In genomic region chr3:97957617-97958311, GRCh38 we compare ENCODE assay signal across 15 cellular contexts. TPM values are rescaled to one million over a fixed set of nuclear protein-coding genes. Genes with fewer than 3 reads are reported as not detected.
DNase-seq lines count a peak whose midpoint lies in the region; ATAC-seq, FAIRE-seq and TF ChIP-seq lines count a peak whose summit lies in the region.
"Had no signal": no experiment of that assay in that cellular context is flagged by ENCODE, and none has a peak within 500 bp of the region (broad histone marks: within the 10 kb centered on the region; RNA-seq: fewer than 3 reads in every experiment).

No MANE protein-coding gene starts in this region.

- H3K27me3 ChIP-seq in liver (ENCODE audit: control insufficient read depth in 4 of 4, insufficient read depth in 4 of 4, low read length in 3 of 4) (no peaks in the 10 kb centered on the region), HepG2 (ENCODE audit: control insufficient read depth in 1 of 2, insufficient read depth in 2 of 2, low read length in 2 of 2) (no peaks in the 10 kb centered on the region), left lung (no peaks in the 10 kb centered on the region)
- H3K27me3 ChIP-seq: BLaER1, ovary had no signal

- no peak for FAIRE-seq in HepG2 (lab: Jason Lieb, UNC)
- FAIRE-seq: G401.6 had no signal

- H3K4me3 ChIP-seq in liver (ENCODE audit: low read depth in 1 of 3, low read length in 3 of 3) (no peak overlapping the region), HepG2 (replicated peaks in 1 of 3; ENCODE audit: insufficient read depth in 1 of 3, low read depth in 2 of 3, low read length in 3 of 3) (no peak overlapping the region), left lung (no peak overlapping the region)
- H3K4me3 ChIP-seq: BLaER1, ovary had no signal

- no peak overlapping the region for H3K27ac ChIP-seq in liver (ENCODE audit: low read depth in 1 of 2, low read length in 2 of 2)
- H3K27ac ChIP-seq in HepG2 (ENCODE audit: extremely low read length, insufficient read depth, low read length), result no peak overlapping the region
- no peak overlapping the region for H3K27ac ChIP-seq in left lung
- H3K27ac ChIP-seq: BLaER1, ovary had no signal

- H3K4me2 ChIP-seq in HepG2 (ENCODE audit: low read depth, low read length), result no peak overlapping the region

- intact Hi-C loops in HepG2 (cut with micrococcal nuclease; ENCODE audit: unreplicated experiment), result no loop called here
- intact Hi-C loops in left lung (cut with DNase I), result no loop called here

- DNase-seq in HepG2 (ENCODE audit: low spot score), result no peak
- DNase-seq in amniotic epithelial cell (ENCODE audit: low read depth), result peak; percentile 90
- DNase-seq in left lung, result no peak
- DNase-seq in GM19238 (ENCODE audit: insufficient read length, low spot score), result no peak
- no peak for DNase-seq in NCI-H1417 (lab: John Stamatoyannopoulos, UW)
- DNase-seq in NK-92 treated with Interleukin-12 subunit alpha and Interleukin-12 subunit beta, amount 100 ng/mL, for 24 hours (lab: John Stamatoyannopoulos, UW), result no peak
- no peak for DNase-seq in SIG-M5 treated with dmso at 0.1 percent for 504 hours (lab: John Stamatoyannopoulos, UW; ENCODE audit: unreplicated experiment)
- DNase-seq: activated CD8-positive, alpha-beta T cell treated with anti-CD3 and anti-CD28 coated beads for 36 hours; NCI-H1436; NCI-H82; ovary; SHP77 treated with DMSO at 0.1 percent for 48 hours had no signal

- H3K9ac ChIP-seq in liver (ENCODE audit: low read depth in 1 of 2, low read length in 2 of 2) (no peak overlapping the region), HepG2 (ENCODE audit: insufficient read depth, low read depth, low read length) (no peak overlapping the region)
- H3K9ac ChIP-seq: BLaER1 had no signal

- H2AFZ ChIP-seq in HepG2 (ENCODE audit: low read length), result no peak overlapping the region

- TF ChIP-seq RAD21 in liver (IDR thresholded peaks at IDR 0.05) (no peak), HepG2 (CRISPR knock-in tag; IDR thresholded peaks at IDR 0.05) (no peak)

- no peaks in the 10 kb centered on the region for H3K9me3 ChIP-seq in liver (ENCODE audit: control insufficient read depth in 4 of 4, low read length in 3 of 4)
- H3K9me3 ChIP-seq in HepG2 (ENCODE audit: low read length), result no peaks in the 10 kb centered on the region
- no peaks in the 10 kb centered on the region for H3K9me3 ChIP-seq in left lung
- H3K9me3 ChIP-seq: BLaER1, ovary had no signal

- ATAC-seq in HepG2, result no peak
- ATAC-seq in left lung, result peak; percentile 13
- ATAC-seq: activated CD8-positive, alpha-beta T cell treated with anti-CD3 and anti-CD28 coated beads for 36 hours had no signal

- in situ Hi-C loops in HepG2 (cut with HindIII; ENCODE audit: extremely low pct_ligation_motif_present, low pct_unique_long_range_greater_than_20kb), result no loop called here

- H3K79me2 ChIP-seq in HepG2 (ENCODE audit: insufficient read depth, low read length), result peaks cover 7% of the 10 kb centered on the region

- TF ChIP-seq EP300 in HepG2 (IDR thresholded peaks at IDR 0.05; ENCODE audit: low read depth in 2 of 2, low read length in 2 of 2) (no peak), HepG2 (CRISPR knock-in tag; IDR thresholded peaks at IDR 0.05; ENCODE audit: borderline replicate concordance) (no peak)

- no TSS peak for BruUV-seq in HepG2 (replicated peaks; lab: Mats Ljungman, UMichigan)

- no peaks in the 10 kb centered on the region for H4K20me1 ChIP-seq in HepG2 (ENCODE audit: insufficient read depth, low read length)

- H3K36me3 ChIP-seq in liver (ENCODE audit: control insufficient read depth in 4 of 4, insufficient read depth in 3 of 4, low read depth in 1 of 4, low read length in 3 of 4) (peaks cover 7 to 36% (median 18%) of the 10 kb centered on the region in 4 donors), HepG2 (replicated peaks in 1 of 2; ENCODE audit: control insufficient read depth in 1 of 2, insufficient read depth in 2 of 2, low read length in 2 of 2) (peaks cover 22 to 76% of the 10 kb centered on the region in 2 experiments), left lung (peaks cover 4 to 42% of the 10 kb centered on the region in 2 donors)
- H3K36me3 ChIP-seq: ovary had no signal

- WGBS in liver, result 63% methylated on average over 8 of the region's 8 CpGs
- 91% methylated on average over 8 of the region's 8 CpGs for WGBS in HepG2 (ENCODE audit: low lambda C conversion rate)

- TF ChIP-seq CTCF in liver (IDR thresholded peaks at IDR 0.05; ENCODE audit: low read depth, low read length, missing input control) (no peak), HepG2 (CRISPR knock-in tag; IDR thresholded peaks at IDR 0.05) (no peak), left lung (IDR thresholded peaks at IDR 0.05) (no peak)

- POLR2A ChIA-PET in HepG2 (lab: Yijun Ruan, JAX), result no interaction called here

- no peak for TF ChIP-seq POLR2A in HepG2 (IDR thresholded peaks at IDR 0.05; ENCODE audit: insufficient read depth in 1 of 2, low read depth in 2 of 2, low read length in 2 of 2)

- CTCF ChIA-PET in HepG2 (lab: Yijun Ruan, JAX; ENCODE audit: low intra/inter-chr PET ratio, low total read pairs), result no interaction called here

- H3K4me1 ChIP-seq in liver (ENCODE audit: control insufficient read depth in 4 of 4, insufficient read depth in 4 of 4, low read length in 3 of 4) (peaks cover 0 to 9% (median 3%) of the 10 kb centered on the region in 4 donors), HepG2 (ENCODE audit: insufficient read depth, low read length) (peaks cover under 1% of the 10 kb centered on the region; the same call in 1 of the 2 replicates), left lung (peaks cover 0 to 17% of the 10 kb centered on the region in 2 donors)

TF ChIP-seq in liver, 16 proteins besides CTCF, POLR2A, EP300 and RAD21 (continues in another document):
- TF ChIP-seq JUND (IDR thresholded peaks at IDR 0.05) (no peak), NR2F2 (IDR thresholded peaks at IDR 0.05) (no peak), YY1 (IDR thresholded peaks at IDR 0.05) (no peak), RXRA (IDR thresholded peaks at IDR 0.05) (peak; percentile 12 to 26), EGR1 (IDR thresholded peaks at IDR 0.05; ENCODE audit: low read depth in 2 of 2) (no peak), GABPA (IDR thresholded peaks at IDR 0.05 in 1 of 2, conservative IDR thresholded peaks at IDR 0.05 in 1 of 2) (no peak)

TF ChIP-seq in HepG2, 621 proteins besides CTCF, POLR2A, EP300 and RAD21 (continues in another document):
- no peak for TF ChIP-seq THAP11 (CRISPR knock-in tag; IDR thresholded peaks at IDR 0.05)

RNA-seq across cellular contexts. Expression of gene RIOX2, which starts 14.5 kb away (rescaled TPM):
- 10 to 100 TPM in 1 of 2 donors, 1 to 10 TPM in 1; 8.2 to 19.9 TPM for total RNA-seq in liver
- 10 to 100 TPM in 1 of 2 donors, 1 to 10 TPM in 1; 9.9 to 12.0 TPM for polyA plus RNA-seq in liver
- 43.3 and 52.5 TPM in 2 replicates for total RNA-seq in HepG2 (2016; rRNA removed; fragmentation: Illumina TruSeq; extraction: Trizol)
- 7.6 and 8.5 TPM in 2 replicates for total RNA-seq in HepG2 (2016; cell fraction: cytosol; rRNA removed; fragmentation: Illumina TruSeq; extraction: Trizol; ENCODE audit: low read depth)
- 39.9 and 53.9 TPM in 2 replicates for total RNA-seq in HepG2 (2016; cell fraction: insoluble cytoplasmic fraction; rRNA removed; fragmentation: Illumina TruSeq; extraction: Trizol)
- total RNA-seq in HepG2 (2016; cell fraction: membrane; rRNA removed; fragmentation: Illumina TruSeq; extraction: Trizol), result 17.8 and 19.5 TPM in 2 replicates
- 39.6 and 43.6 TPM in 2 replicates for total RNA-seq in HepG2 (2016; cell fraction: nucleus; rRNA removed; fragmentation: Illumina TruSeq; extraction: Trizol)
- 19.9 and 20.6 TPM in 2 replicates for polyA plus RNA-seq in HepG2 (2011; rRNA removed)
- polyA plus RNA-seq in HepG2 (2011; cell fraction: cytosol; rRNA removed), result 9.8 and 13.9 TPM in 2 replicates
- polyA plus RNA-seq in HepG2 (2011; cell fraction: nucleus; rRNA removed), result 17.8 and 22.6 TPM in 2 replicates
- polyA plus RNA-seq in HepG2 (2012), result 15.3 and 18.5 TPM in 2 replicates
- polyA plus RNA-seq in HepG2 (2016; cell fraction: cytosol; fragmentation: Illumina TruSeq; extraction: Trizol; ENCODE audit: low read depth), result 5.7 and 5.9 TPM in 2 replicates
- 47.1 and 49.7 TPM in 2 replicates for polyA plus RNA-seq in HepG2 (2016; cell fraction: insoluble cytoplasmic fraction; fragmentation: Illumina TruSeq; extraction: Trizol; ENCODE audit: low read depth)
- polyA plus RNA-seq in HepG2 (2016; cell fraction: membrane; fragmentation: Illumina TruSeq; extraction: Trizol; ENCODE audit: low read depth), result 12.6 and 13.2 TPM in 2 replicates
- polyA plus RNA-seq in HepG2 (2016; cell fraction: nucleus; fragmentation: Illumina TruSeq; extraction: Trizol; ENCODE audit: insufficient read depth, low read depth), result 45.3 and 47.8 TPM in 2 replicates
- polyA minus RNA-seq in HepG2 (2011; rRNA and poly(A)+ RNA removed; ENCODE audit: low replicate concordance), result 32.9 and 36.1 TPM in 2 replicates
- 10.4 and 10.9 TPM in 2 replicates for polyA minus RNA-seq in HepG2 (2011; cell fraction: cytosol; rRNA and poly(A)+ RNA removed)
- 66.2 and 73.6 TPM in 2 replicates for polyA minus RNA-seq in HepG2 (2011; cell fraction: nucleus; rRNA and poly(A)+ RNA removed)
- 10 to 100 TPM; 16.6 to 29.3 TPM for total RNA-seq in left lung
